ENCODE assay signal across 26 cellular contexts in genomic region chr16:4891097-4891885, GRCh38. TPM values are rescaled to one million over a fixed set of nuclear protein-coding genes. Genes with fewer than 3 reads are reported as not detected.
"Had no signal": no experiment of that assay in that cellular context is flagged by ENCODE, and none has a peak within 500 bp of the region (broad histone marks: within the 10 kb centered on the region; RNA-seq: fewer than 3 reads in every experiment).

No MANE protein-coding gene starts in this region.

- H3K27me3 ChIP-seq: pancreas, stomach, thyroid gland, upper lobe of right lung had no signal

- H3K27ac Mint-ChIP-seq: activated CD8-positive, alpha-beta T cell treated with anti-CD3 and anti-CD28 coated beads for 36 hours; activated T-helper 17 cell treated with anti-CD3 and anti-CD28 coated beads, Interleukin-2, amount 50 U/mL, for 72 hours; effector memory CD8-positive, alpha-beta T cell; natural killer cell treated with Interleukin-12 subunit alpha and Interleukin-12 subunit beta and Interleukin-15 and Interleukin-18, amount 100 ng/mL, for 72 hours; stimulated activated naive B cell treated with anti-CD40 and anti-IgM and Interleukin-4, amounts not matched to agents 10 μg/mL and 1 μg/mL and 100 μg/mL, for 72 hours; T-helper 17 cell had no signal

- H3K4me3 Mint-ChIP-seq: activated CD8-positive, alpha-beta T cell treated with anti-CD3 and anti-CD28 coated beads for 36 hours; activated T-cell treated with anti-CD3 and anti-CD28 coated beads, Interleukin-2, amount 50 U/mL, for 4 hours; activated T-helper 17 cell treated with anti-CD3 and anti-CD28 coated beads, Interleukin-2, amount 50 U/mL, for 72 hours; effector memory CD8-positive, alpha-beta T cell; natural killer cell treated with Interleukin-12 subunit alpha and Interleukin-12 subunit beta and Interleukin-15 and Interleukin-18, amount 100 ng/mL, for 72 hours; stimulated activated naive B cell treated with anti-CD40 and anti-IgM and Interleukin-4, amounts not matched to agents 10 μg/mL and 1 μg/mL and 100 μg/mL, for 72 hours; T-helper 17 cell had no signal

- H3K4me1 Mint-ChIP-seq: activated T-helper 17 cell treated with anti-CD3 and anti-CD28 coated beads, Interleukin-2, amount 50 U/mL, for 72 hours; stimulated activated naive B cell treated with anti-CD40 and anti-IgM and Interleukin-4, amounts not matched to agents 10 μg/mL and 1 μg/mL and 100 μg/mL, for 72 hours; T-helper 17 cell had no signal

- H3K27me3 Mint-ChIP-seq: activated CD8-positive, alpha-beta T cell treated with anti-CD3 and anti-CD28 coated beads for 36 hours; activated T-helper 17 cell treated with anti-CD3 and anti-CD28 coated beads, Interleukin-2, amount 50 U/mL, for 72 hours; natural killer cell treated with Interleukin-12 subunit alpha and Interleukin-12 subunit beta and Interleukin-15 and Interleukin-18, amount 100 ng/mL, for 72 hours; stimulated activated naive B cell treated with anti-CD40 and anti-IgM and Interleukin-4, amounts not matched to agents 10 μg/mL and 1 μg/mL and 100 μg/mL, for 72 hours had no signal

- H3K4me3 ChIP-seq: lung, pancreas, prostate gland, stomach, thyroid gland, upper lobe of right lung had no signal

- FAIRE-seq: pancreas had no signal

- H3K9me3 Mint-ChIP-seq: activated CD8-positive, alpha-beta T cell treated with anti-CD3 and anti-CD28 coated beads for 36 hours; activated T-cell treated with anti-CD3 and anti-CD28 coated beads, Interleukin-2, amount 50 U/mL, for 4 hours; activated T-helper 17 cell treated with anti-CD3 and anti-CD28 coated beads, Interleukin-2, amount 50 U/mL, for 72 hours; effector memory CD8-positive, alpha-beta T cell; natural killer cell treated with Interleukin-12 subunit alpha and Interleukin-12 subunit beta and Interleukin-15 and Interleukin-18, amount 100 ng/mL, for 72 hours; stimulated activated naive B cell treated with anti-CD40 and anti-IgM and Interleukin-4, amounts not matched to agents 10 μg/mL and 1 μg/mL and 100 μg/mL, for 72 hours had no signal

- H3K4me1 ChIP-seq: pancreas, thyroid gland, upper lobe of right lung had no signal

- H3K27ac ChIP-seq: pancreas, prostate gland, stomach, thyroid gland, upper lobe of right lung had no signal

- DNase-seq: activated CD4-positive, alpha-beta T cell treated with anti-CD3 and anti-CD28 coated beads, Interleukin-2, amount 50 U/mL, for 1 hour; activated CD4-positive, CD25-positive, alpha-beta regulatory T cell treated with anti-CD3 and anti-CD28 coated beads, Interleukin-2, amount 50 U/mL, for 72 hours; activated CD8-positive, alpha-beta T cell treated with anti-CD3 and anti-CD28 coated beads for 36 hours; activated gamma-delta T cell treated with Interleukin-2 at 50 U/mL for 16 hours; activated naive CD4-positive, alpha-beta T cell treated with anti-CD3 and anti-CD28 coated beads, Interleukin-2, amount 50 U/mL, for 16 hours; activated T-cell treated with anti-CD3 and anti-CD28 coated beads, Interleukin-2, amount 50 U/mL, for 4 hours; amniotic stem cell; cortex of kidney; effector memory CD8-positive, alpha-beta T cell; head of caudate nucleus; hypothalamus; mesendoderm; stimulated activated CD4-positive, alpha-beta T cell treated with anti-CD3 and anti-CD28 coated beads, Interleukin-15, amount 100 ng/mL, for 24 hours; stimulated activated CD4-positive, alpha-beta T cell treated with anti-CD3 and anti-CD28 coated beads, Interleukin-2, amount 100 ng/mL, for 24 hours; stimulated activated naive B cell treated with anti-CD40 and anti-IgM and Interleukin-4, amounts not matched to agents 10 μg/mL and 1 μg/mL and 100 μg/mL, for 72 hours; stomach; T-helper 17 cell; T1000; thyroid gland; upper lobe of right lung had no signal

- H3K9me3 ChIP-seq: pancreas, prostate gland, stomach, thyroid gland, upper lobe of right lung had no signal

RNA-seq across cellular contexts. Expression of gene PPL, which starts 45.7 kb away (rescaled TPM):
- total RNA-seq: activated T-helper 17 cell treated with anti-CD3 and anti-CD28 coated beads, Interleukin-2, amount 50 U/mL, for 72 hours; mononuclear cell; natural killer cell treated with Interleukin-12 subunit alpha and Interleukin-12 subunit beta and Interleukin-15 and Interleukin-18, amount 100 ng/mL, for 72 hours; T-helper 17 cell had no signal
